8 cellular contexts compared by ENCODE assay signal in the genomic region with DNA sequence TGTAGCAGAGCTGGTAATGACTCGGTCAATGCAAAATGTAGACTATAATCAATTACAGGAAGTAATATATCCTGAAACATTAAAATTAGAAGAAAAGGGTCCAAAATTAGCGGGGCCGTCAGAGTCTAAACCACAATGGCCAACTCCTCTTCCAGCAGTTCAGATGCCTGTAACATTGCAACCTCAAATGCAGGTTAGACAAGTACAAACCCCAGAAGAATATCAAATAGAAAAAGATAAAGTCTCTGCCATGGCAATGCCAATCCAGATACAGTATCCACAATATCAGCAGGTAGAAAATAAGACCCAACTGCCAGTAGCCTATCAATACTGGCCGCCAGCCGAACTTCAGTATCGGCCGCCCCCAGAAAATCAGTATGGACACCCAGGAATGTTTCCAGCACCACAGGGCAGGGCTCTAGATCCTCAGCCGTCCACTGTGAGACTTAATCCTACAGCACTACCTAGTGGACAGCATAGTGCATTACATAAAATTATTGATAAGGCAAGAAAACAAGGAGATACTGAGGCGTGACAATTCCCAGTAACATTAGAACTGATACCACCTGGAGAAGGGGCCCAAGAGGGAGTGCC.
A peak's percentile ranks its signal among the peaks of the same experiment; 100 is the strongest.
DNase-seq lines count a peak whose midpoint lies in the region; ATAC-seq and TF ChIP-seq lines count a peak whose summit lies in the region.

No MANE protein-coding gene starts in this region.

- peaks cover 42% of the 10 kb centered on the region for H3K27me3 Mint-ChIP-seq in osteocyte (ENCODE audit: unreplicated experiment)

- no peak for ATAC-seq in HG03175 (IDR thresholded peaks at IDR 0.05; ENCODE audit: unreplicated experiment)
- no peak for ATAC-seq in GM21390 (IDR thresholded peaks at IDR 0.05; ENCODE audit: unreplicated experiment)

- no peak overlapping the region for H3K4me3 ChIP-seq in Jurkat, Clone E6-1 (ENCODE audit: low read length)

- peak; percentile 68 for TF ChIP-seq CTCF in osteocyte (IDR thresholded peaks at IDR 0.05)

- TF ChIP-seq POLR2A in erythroblast (IDR thresholded peaks at IDR 0.05; ENCODE audit: low read length), result no peak

- H3K4me1 Mint-ChIP-seq in osteocyte (ENCODE audit: unreplicated experiment), result peaks cover 4% of the 10 kb centered on the region

- no peak overlapping the region for H3K4me3 Mint-ChIP-seq in osteocyte (ENCODE audit: unreplicated experiment)

- no peaks in the 10 kb centered on the region for H3K36me3 Mint-ChIP-seq in osteocyte (ENCODE audit: unreplicated experiment)

- H3K9me3 Mint-ChIP-seq in osteocyte (ENCODE audit: unreplicated experiment), result no peaks in the 10 kb centered on the region

- no peak overlapping the region for H3K27ac Mint-ChIP-seq in osteocyte (ENCODE audit: unreplicated experiment)

- DNase-seq in SIG-M5 treated with dmso at 0.1 percent for 504 hours (lab: John Stamatoyannopoulos, UW; ENCODE audit: unreplicated experiment), result peak; percentile 47
- DNase-seq in SIG-M5 (lab: John Stamatoyannopoulos, UW), result no peak
- peak; percentile 35 for DNase-seq in Jurkat, Clone E6-1 (ENCODE audit: low read depth, low spot score)
- peak; percentile 79 for DNase-seq in SHP77 treated with DMSO at 0.1 percent for 48 hours (lab: John Stamatoyannopoulos, UW)
- DNase-seq in erythroblast (lab: John Stamatoyannopoulos, UW), result peak; percentile 47 to 67
- no peak for DNase-seq in osteocyte (ENCODE audit: extremely low spot score, unreplicated experiment)

Comparison
In these comparisons a context has a peak if more than half of its experiments do, and no peak if none do; other contexts are left out.
1. DNase-seq: peak in SIG-M5 treated with dmso at 0.1 percent for 504 hours (single experiment), Jurkat, Clone E6-1 (single experiment), SHP77 treated with DMSO at 0.1 percent for 48 hours (single experiment) and erythroblast (2 of 2); none in SIG-M5 (single experiment) and osteocyte (single experiment).